30 cellular contexts compared by ENCODE assay signal in genomic region chr20:63403403-63404105, GRCh38. TPM values are rescaled to one million over a fixed set of nuclear protein-coding genes. Genes with fewer than 3 reads are reported as not detected.
"Had no signal": no experiment of that assay in that cellular context is flagged by ENCODE, and none has a peak within 500 bp of the region (broad histone marks: within the 10 kb centered on the region; RNA-seq: fewer than 3 reads in every experiment).

No MANE protein-coding gene starts in this region.

- H3K4me3 ChIP-seq: coronary artery, esophagus squamous epithelium, heart right ventricle, left lung, ovary, psoas muscle, skin epidermis, spleen, thoracic aorta, tibial nerve, upper lobe of right lung, vagina had no signal

- H3K4me1 ChIP-seq: esophagus squamous epithelium, heart right ventricle, left lung, psoas muscle, tibial nerve, upper lobe of right lung, vagina had no signal

- H3K27me3 Mint-ChIP-seq: stimulated activated naive CD8-positive, alpha-beta T cell treated with anti-CD3 and anti-CD28 coated beads, Interleukin-15, Interleukin-2, amounts not matched to agents 100 ng/mL and 50 ng/mL, for 24 hours had no signal

- H3K27me3 ChIP-seq: ovary, upper lobe of right lung, vagina had no signal

- H3K9me3 ChIP-seq: esophagus squamous epithelium, heart right ventricle, left lung, ovary, psoas muscle, spleen, thoracic aorta, upper lobe of right lung, vagina had no signal

- DNase-seq: dermis blood vessel endothelial cell; effector memory CD4-positive, alpha-beta T cell; erythroblast; esophagus squamous epithelium; foreskin melanocyte; glutamatergic neuron; heart right ventricle; hippocampal formation; left cardiac atrium; left lung; mesenchymal stem cell; midbrain; naive thymus-derived CD4-positive, alpha-beta T cell; occipital lobe; ovary; psoas muscle; spleen; stimulated activated naive B cell treated with anti-CD40 and anti-IgM and Interleukin-4, amounts not matched to agents 10 μg/mL and 1 μg/mL and 100 μg/mL, for 72 hours; upper lobe of right lung had no signal

- H3K4me3 Mint-ChIP-seq: naive thymus-derived CD4-positive, alpha-beta T cell; nephron; stimulated activated naive B cell treated with anti-CD40 and anti-IgM and Interleukin-4, amounts not matched to agents 10 μg/mL and 1 μg/mL and 100 μg/mL, for 72 hours; stimulated activated naive CD8-positive, alpha-beta T cell treated with anti-CD3 and anti-CD28 coated beads, Interleukin-15, Interleukin-2, amounts not matched to agents 100 ng/mL and 50 ng/mL, for 24 hours had no signal

- H3K9me3 Mint-ChIP-seq: naive thymus-derived CD4-positive, alpha-beta T cell; nephron; stimulated activated naive B cell treated with anti-CD40 and anti-IgM and Interleukin-4, amounts not matched to agents 10 μg/mL and 1 μg/mL and 100 μg/mL, for 72 hours; stimulated activated naive CD8-positive, alpha-beta T cell treated with anti-CD3 and anti-CD28 coated beads, Interleukin-15, Interleukin-2, amounts not matched to agents 100 ng/mL and 50 ng/mL, for 24 hours had no signal

- H3K36me3 ChIP-seq: esophagus squamous epithelium, heart right ventricle, left lung, ovary, spleen, thoracic aorta, tibial nerve, upper lobe of right lung, vagina had no signal

- FAIRE-seq: islet of Langerhans had no signal

- H3K36me3 Mint-ChIP-seq: naive thymus-derived CD4-positive, alpha-beta T cell; stimulated activated naive B cell treated with anti-CD40 and anti-IgM and Interleukin-4, amounts not matched to agents 10 μg/mL and 1 μg/mL and 100 μg/mL, for 72 hours had no signal

- H3K4me1 Mint-ChIP-seq: nephron; stimulated activated naive B cell treated with anti-CD40 and anti-IgM and Interleukin-4, amounts not matched to agents 10 μg/mL and 1 μg/mL and 100 μg/mL, for 72 hours had no signal

- H3K27ac Mint-ChIP-seq: naive thymus-derived CD4-positive, alpha-beta T cell; nephron; stimulated activated naive B cell treated with anti-CD40 and anti-IgM and Interleukin-4, amounts not matched to agents 10 μg/mL and 1 μg/mL and 100 μg/mL, for 72 hours; stimulated activated naive CD8-positive, alpha-beta T cell treated with anti-CD3 and anti-CD28 coated beads, Interleukin-15, Interleukin-2, amounts not matched to agents 100 ng/mL and 50 ng/mL, for 24 hours had no signal

- H3K27ac ChIP-seq: coronary artery, esophagus squamous epithelium, heart right ventricle, left lung, ovary, psoas muscle, skin epidermis, spleen, thoracic aorta, tibial nerve, upper lobe of right lung, vagina had no signal

RNA-seq across cellular contexts. Expression of gene CHRNA4, which starts 42.4 kb away (rescaled TPM):
- total RNA-seq: dermis blood vessel endothelial cell; esophagus squamous epithelium; kidney epithelial cell; left lung; mucosa of gallbladder; naive thymus-derived CD4-positive, alpha-beta T cell; renal cortical epithelial cell; thoracic aorta had no signal
- polyA plus RNA-seq: naive thymus-derived CD4-positive, alpha-beta T cell had no signal
